ENCODE assay signal across 2 cellular contexts in the genomic region with DNA sequence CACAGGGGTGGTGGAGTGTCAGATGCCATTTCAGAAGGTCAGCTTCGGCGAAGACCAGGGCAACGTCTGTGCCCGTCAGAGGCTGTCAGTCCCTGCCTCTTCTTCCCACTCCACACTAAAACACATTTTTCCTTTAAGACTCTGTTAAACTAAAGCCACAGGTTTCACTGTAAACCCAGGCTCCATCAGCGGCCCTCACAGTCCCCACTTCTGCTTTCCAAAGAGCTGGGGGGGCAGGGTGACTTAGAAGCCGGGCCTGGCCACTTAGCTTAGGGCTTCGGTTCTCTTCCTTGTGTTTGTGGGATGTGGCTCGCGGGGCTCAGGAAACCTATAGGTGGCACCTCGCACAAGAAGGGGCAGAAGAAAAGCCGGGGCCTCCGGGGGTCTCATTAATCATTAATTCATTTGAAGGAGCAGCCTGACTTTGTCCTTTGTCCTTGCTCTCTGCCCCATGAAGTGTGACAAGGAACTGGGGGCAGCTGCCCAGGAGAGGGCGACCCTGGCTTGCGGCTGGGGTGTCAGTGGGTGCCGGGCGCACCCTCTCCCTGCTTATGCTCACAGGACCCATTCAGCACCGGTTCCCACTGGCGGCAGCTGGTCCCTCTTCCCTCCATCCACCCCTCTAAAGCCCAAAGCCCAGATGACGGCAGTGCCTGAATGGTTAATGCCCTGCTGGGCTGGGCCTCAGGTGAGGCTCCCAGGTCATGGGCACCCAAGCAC.
TF ChIP-seq lines count a peak whose summit lies in the region.

No MANE protein-coding gene starts in this region.

TF ChIP-seq in GM12891, 5 proteins besides CTCF, POLR2A, EP300 and RAD21:
- peak; percentile 95 for TF ChIP-seq SPI1 (IDR thresholded peaks at IDR 0.05; ENCODE audit: low read depth, low read length)
- no peak for TF ChIP-seq TAF1 (IDR thresholded peaks at IDR 0.05; ENCODE audit: low read depth, low read length)
- no peak for TF ChIP-seq PAX5 (IDR thresholded peaks at IDR 0.05; ENCODE audit: insufficient read depth, low read length, severe bottlenecking)
- no peak for TF ChIP-seq POLR2AphosphoS5 (IDR thresholded peaks at IDR 0.05; ENCODE audit: low read depth, low read length)
TF ChIP-seq in GM12891: peak in this region for 1.

TF ChIP-seq in K562, 482 proteins besides CTCF, POLR2A, EP300 and RAD21:
- TF ChIP-seq, protein P1, sequence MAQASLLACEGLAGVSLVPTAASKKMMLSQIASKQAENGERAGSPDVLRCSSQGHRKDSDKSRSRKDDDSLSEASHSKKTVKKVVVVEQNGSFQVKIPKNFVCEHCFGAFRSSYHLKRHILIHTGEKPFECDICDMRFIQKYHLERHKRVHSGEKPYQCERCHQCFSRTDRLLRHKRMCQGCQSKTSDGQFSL (CRISPR knock-in tag; IDR thresholded peaks at IDR 0.05) = peak; percentile 59; the same call in 1 of the 2 replicates
- TF ChIP-seq, protein P1 (tag; IDR thresholded peaks at IDR 0.05) = no peak
- TF ChIP-seq, protein P2, sequence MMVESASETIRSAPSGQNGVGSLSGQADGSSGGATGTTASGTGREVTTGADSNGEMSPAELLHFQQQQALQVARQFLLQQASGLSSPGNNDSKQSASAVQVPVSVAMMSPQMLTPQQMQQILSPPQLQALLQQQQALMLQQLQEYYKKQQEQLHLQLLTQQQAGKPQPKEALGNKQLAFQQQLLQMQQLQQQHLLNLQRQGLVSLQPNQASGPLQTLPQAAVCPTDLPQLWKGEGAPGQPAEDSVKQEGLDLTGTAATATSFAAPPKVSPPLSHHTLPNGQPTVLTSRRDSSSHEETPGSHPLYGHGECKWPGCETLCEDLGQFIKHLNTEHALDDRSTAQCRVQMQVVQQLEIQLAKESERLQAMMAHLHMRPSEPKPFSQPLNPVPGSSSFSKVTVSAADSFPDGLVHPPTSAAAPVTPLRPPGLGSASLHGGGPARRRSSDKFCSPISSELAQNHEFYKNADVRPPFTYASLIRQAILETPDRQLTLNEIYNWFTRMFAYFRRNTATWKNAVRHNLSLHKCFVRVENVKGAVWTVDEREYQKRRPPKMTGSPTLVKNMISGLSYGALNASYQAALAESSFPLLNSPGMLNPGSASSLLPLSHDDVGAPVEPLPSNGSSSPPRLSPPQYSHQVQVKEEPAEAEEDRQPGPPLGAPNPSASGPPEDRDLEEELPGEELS (CRISPR knock-in tag; IDR thresholded peaks at IDR 0.05; ENCODE audit: borderline replicate concordance) = no peak
- TF ChIP-seq ZFX (CRISPR knock-in tag; IDR thresholded peaks at IDR 0.05) (peak; percentile 23; the same call in 1 of the 2 replicates), SPI1 (IDR thresholded peaks at IDR 0.05; ENCODE audit: borderline replicate concordance, low read depth, low read length) (peak; percentile 97)
TF ChIP-seq in K562: peak in this region for 3.
